3 cellular contexts compared by ENCODE assay signal in the genomic region with DNA sequence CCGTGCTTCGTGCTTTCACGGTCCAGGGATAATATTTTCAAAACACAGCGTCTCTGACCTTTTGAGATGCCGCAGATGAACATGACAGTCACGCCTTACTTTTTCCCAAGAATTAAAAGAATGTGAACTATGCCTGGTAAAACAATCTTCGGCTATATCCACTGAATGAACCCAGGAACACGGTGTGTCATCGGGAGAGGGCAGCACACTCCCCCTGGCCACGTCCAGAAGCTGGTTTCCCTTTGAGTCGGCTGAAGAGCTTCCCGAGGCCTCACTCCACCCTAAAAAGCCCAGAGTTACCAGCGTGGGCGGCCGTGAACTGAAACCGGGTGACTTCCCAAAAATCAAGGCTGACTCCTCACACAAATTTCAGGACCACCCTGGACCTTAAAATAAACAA.
TF ChIP-seq lines count a peak whose summit lies in the region.

No MANE protein-coding gene starts in this region.

TF ChIP-seq in SK-N-SH treated with all-trans-retinoic acid at 6 μM for 48 hours, 23 proteins besides CTCF, POLR2A, EP300 and RAD21 (continued from another document):
- TF ChIP-seq ZNF8 (CRISPR knock-in tag; IDR thresholded peaks at IDR 0.05) = no peak
- TF ChIP-seq TCF4 (CRISPR knock-in tag; IDR thresholded peaks at IDR 0.05; ENCODE audit: borderline replicate concordance) = no peak
- no peak for TF ChIP-seq ISL1 (CRISPR knock-in tag; IDR thresholded peaks at IDR 0.05)
- no peak for TF ChIP-seq ZNF565 (CRISPR knock-in tag; conservative IDR thresholded peaks at IDR 0.05; ENCODE audit: low read depth)
- TF ChIP-seq, protein P1, sequence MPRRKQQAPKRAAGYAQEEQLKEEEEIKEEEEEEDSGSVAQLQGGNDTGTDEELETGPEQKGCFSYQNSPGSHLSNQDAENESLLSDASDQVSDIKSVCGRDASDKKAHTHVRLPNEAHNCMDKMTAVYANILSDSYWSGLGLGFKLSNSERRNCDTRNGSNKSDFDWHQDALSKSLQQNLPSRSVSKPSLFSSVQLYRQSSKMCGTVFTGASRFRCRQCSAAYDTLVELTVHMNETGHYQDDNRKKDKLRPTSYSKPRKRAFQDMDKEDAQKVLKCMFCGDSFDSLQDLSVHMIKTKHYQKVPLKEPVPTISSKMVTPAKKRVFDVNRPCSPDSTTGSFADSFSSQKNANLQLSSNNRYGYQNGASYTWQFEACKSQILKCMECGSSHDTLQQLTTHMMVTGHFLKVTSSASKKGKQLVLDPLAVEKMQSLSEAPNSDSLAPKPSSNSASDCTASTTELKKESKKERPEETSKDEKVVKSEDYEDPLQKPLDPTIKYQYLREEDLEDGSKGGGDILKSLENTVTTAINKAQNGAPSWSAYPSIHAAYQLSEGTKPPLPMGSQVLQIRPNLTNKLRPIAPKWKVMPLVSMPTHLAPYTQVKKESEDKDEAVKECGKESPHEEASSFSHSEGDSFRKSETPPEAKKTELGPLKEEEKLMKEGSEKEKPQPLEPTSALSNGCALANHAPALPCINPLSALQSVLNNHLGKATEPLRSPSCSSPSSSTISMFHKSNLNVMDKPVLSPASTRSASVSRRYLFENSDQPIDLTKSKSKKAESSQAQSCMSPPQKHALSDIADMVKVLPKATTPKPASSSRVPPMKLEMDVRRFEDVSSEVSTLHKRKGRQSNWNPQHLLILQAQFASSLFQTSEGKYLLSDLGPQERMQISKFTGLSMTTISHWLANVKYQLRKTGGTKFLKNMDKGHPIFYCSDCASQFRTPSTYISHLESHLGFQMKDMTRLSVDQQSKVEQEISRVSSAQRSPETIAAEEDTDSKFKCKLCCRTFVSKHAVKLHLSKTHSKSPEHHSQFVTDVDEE (CRISPR knock-in tag; IDR thresholded peaks at IDR 0.05) = no peak
- no peak for TF ChIP-seq ZC3H10 (CRISPR knock-in tag; IDR thresholded peaks at IDR 0.05)

TF ChIP-seq in SK-N-SH, 30 proteins besides CTCF, POLR2A, EP300 and RAD21 (continued from another document):
- TF ChIP-seq TEAD4 (IDR thresholded peaks at IDR 0.05; ENCODE audit: borderline replicate concordance, insufficient read depth) = no peak
- TF ChIP-seq GATA2 (CRISPR knock-in tag; IDR thresholded peaks at IDR 0.05) = no peak
- no peak for TF ChIP-seq RFX5 (IDR thresholded peaks at IDR 0.05; ENCODE audit: low read length)
- no peak for TF ChIP-seq GABPA (IDR thresholded peaks at IDR 0.05; ENCODE audit: low read depth)
- TF ChIP-seq CHD2 (IDR thresholded peaks at IDR 0.05; ENCODE audit: low read length, partially characterized antibody) = no peak
- TF ChIP-seq, protein P2, sequence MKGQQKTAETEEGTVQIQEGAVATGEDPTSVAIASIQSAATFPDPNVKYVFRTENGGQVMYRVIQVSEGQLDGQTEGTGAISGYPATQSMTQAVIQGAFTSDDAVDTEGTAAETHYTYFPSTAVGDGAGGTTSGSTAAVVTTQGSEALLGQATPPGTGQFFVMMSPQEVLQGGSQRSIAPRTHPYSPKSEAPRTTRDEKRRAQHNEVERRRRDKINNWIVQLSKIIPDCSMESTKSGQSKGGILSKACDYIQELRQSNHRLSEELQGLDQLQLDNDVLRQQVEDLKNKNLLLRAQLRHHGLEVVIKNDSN (IDR thresholded peaks at IDR 0.05; ENCODE audit: borderline replicate concordance, low read depth) = no peak
- TF ChIP-seq, protein P3, sequence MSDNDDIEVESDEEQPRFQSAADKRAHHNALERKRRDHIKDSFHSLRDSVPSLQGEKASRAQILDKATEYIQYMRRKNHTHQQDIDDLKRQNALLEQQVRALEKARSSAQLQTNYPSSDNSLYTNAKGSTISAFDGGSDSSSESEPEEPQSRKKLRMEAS (IDR thresholded peaks at IDR 0.05; ENCODE audit: low read depth) = no peak
- TF ChIP-seq NFIC (IDR thresholded peaks at IDR 0.05; ENCODE audit: borderline replicate concordance) = no peak
- TF ChIP-seq NRF1 (IDR thresholded peaks at IDR 0.05; ENCODE audit: low read depth, low read length) = no peak
- no peak for TF ChIP-seq TCF12 (IDR thresholded peaks at IDR 0.05)

TF ChIP-seq in WTC11, 78 proteins besides CTCF, POLR2A, EP300 and RAD21 (continued from another document):
- TF ChIP-seq ZNF416 (CRISPR knock-in tag; IDR thresholded peaks at IDR 0.05) (no peak), MXD4 (CRISPR knock-in tag; IDR thresholded peaks at IDR 0.05; ENCODE audit: borderline replicate concordance) (no peak), ZBTB21 (CRISPR knock-in tag; IDR thresholded peaks at IDR 0.05; ENCODE audit: borderline replicate concordance) (no peak)
- TF ChIP-seq, protein P4, sequence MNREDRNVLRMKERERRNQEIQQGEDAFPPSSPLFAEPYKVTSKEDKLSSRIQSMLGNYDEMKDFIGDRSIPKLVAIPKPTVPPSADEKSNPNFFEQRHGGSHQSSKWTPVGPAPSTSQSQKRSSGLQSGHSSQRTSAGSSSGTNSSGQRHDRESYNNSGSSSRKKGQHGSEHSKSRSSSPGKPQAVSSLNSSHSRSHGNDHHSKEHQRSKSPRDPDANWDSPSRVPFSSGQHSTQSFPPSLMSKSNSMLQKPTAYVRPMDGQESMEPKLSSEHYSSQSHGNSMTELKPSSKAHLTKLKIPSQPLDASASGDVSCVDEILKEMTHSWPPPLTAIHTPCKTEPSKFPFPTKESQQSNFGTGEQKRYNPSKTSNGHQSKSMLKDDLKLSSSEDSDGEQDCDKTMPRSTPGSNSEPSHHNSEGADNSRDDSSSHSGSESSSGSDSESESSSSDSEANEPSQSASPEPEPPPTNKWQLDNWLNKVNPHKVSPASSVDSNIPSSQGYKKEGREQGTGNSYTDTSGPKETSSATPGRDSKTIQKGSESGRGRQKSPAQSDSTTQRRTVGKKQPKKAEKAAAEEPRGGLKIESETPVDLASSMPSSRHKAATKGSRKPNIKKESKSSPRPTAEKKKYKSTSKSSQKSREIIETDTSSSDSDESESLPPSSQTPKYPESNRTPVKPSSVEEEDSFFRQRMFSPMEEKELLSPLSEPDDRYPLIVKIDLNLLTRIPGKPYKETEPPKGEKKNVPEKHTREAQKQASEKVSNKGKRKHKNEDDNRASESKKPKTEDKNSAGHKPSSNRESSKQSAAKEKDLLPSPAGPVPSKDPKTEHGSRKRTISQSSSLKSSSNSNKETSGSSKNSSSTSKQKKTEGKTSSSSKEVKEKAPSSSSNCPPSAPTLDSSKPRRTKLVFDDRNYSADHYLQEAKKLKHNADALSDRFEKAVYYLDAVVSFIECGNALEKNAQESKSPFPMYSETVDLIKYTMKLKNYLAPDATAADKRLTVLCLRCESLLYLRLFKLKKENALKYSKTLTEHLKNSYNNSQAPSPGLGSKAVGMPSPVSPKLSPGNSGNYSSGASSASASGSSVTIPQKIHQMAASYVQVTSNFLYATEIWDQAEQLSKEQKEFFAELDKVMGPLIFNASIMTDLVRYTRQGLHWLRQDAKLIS (CRISPR knock-in tag; IDR thresholded peaks at IDR 0.05; ENCODE audit: borderline replicate concordance) = no peak
TF ChIP-seq in WTC11: peak in this region for 0.
